ENCODE assay signal across 8 cellular contexts in the genomic region with DNA sequence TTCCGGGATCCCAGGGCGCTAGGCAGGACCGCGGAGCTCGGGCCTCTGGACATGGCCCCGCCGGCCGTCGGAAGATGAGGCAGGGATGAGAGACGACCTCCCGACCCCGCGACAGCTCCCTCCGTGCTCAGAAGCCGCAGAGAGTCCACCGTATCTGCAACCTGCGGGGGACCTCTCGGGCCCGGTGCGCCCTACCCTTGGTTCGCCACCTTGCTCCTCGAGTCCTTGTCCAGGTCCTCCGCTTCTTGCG. TPM values are rescaled to one million over a fixed set of nuclear protein-coding genes. Genes with fewer than 3 reads are reported as not detected.
A peak's percentile ranks its signal among the peaks of the same experiment; 100 is the strongest.
DNase-seq lines count a peak whose midpoint lies in the region; ATAC-seq and TF ChIP-seq lines count a peak whose summit lies in the region.

No MANE protein-coding gene starts in this region.

- H3K4me3 ChIP-seq in WI38 (ENCODE audit: low read depth, low read length) (peak overlapping the region; percentile 90), heart right ventricle (peak overlapping the region; percentile 58 to 86 (median 76)), gastrocnemius medialis (peak overlapping the region; percentile 62 to 90 (median 74))

- H3K4me1 ChIP-seq in heart right ventricle (peaks cover 9 to 69% (median 60%) of the 10 kb centered on the region in 9 donors), gastrocnemius medialis (peaks cover 53 to 59% of the 10 kb centered on the region in 2 donors)

- no peak for TF ChIP-seq CTCF in WI38 (IDR thresholded peaks at IDR 0.05; ENCODE audit: low read depth, low read length)
- no peak for TF ChIP-seq CTCF in heart right ventricle (IDR thresholded peaks at IDR 0.05)
- no peak for TF ChIP-seq CTCF in gastrocnemius medialis (IDR thresholded peaks at IDR 0.05 in 4 of 5, conservative IDR thresholded peaks at IDR 0.05 in 1 of 5)

- H3K36me3 Mint-ChIP-seq in activated T-cell treated with anti-CD3 and anti-CD28 coated beads, Interleukin-2, amount 50 U/mL, for 24 hours (ENCODE audit: low read depth), result peaks cover 56% of the 10 kb centered on the region

- in situ Hi-C loops in gastrocnemius medialis (cut with MboI; ENCODE audit: low sequenced_read_pairs in 4 of 4), result loop anchor here in 1 of 4 donors (10.0 kb wide), 1 partner anchor 115 kb away; no protein-coding TSS in a partner anchor

- H3K27ac ChIP-seq in heart right ventricle (peak overlapping the region; percentile 82 to 100 (median 96)), gastrocnemius medialis (peak overlapping the region; percentile 91 to 99 (median 93))

- WGBS in heart right ventricle, 2 donors, result 0 to 2% methylated on average over 24 of the region's 24 CpGs

- H3K36me3 ChIP-seq in heart right ventricle, result peaks cover 0 to 34% (median 20%) of the 10 kb centered on the region in 9 donors
- peaks cover 0 to 25% of the 10 kb centered on the region in 2 donors for H3K36me3 ChIP-seq in gastrocnemius medialis

- no peak for DNase-seq in activated T-cell treated with anti-CD3 and anti-CD28 coated beads, Interleukin-2, amount 50 U/mL, for 24 hours
- DNase-seq in activated T-cell treated with anti-CD3 and anti-CD28 coated beads for 4 hours, result no peak
- peak in 1 of 2 donors; percentile 58 for DNase-seq in heart right ventricle
- no peak for DNase-seq in gastrocnemius medialis
- no peak for DNase-seq in kidney glomerular epithelial cell (lab: John Stamatoyannopoulos, UW)
- no peak for DNase-seq in stimulated activated CD4-positive, alpha-beta T cell treated with anti-CD3 and anti-CD28 coated beads, Interleukin-2, amount 100 ng/mL, for 48 hours

- no peaks in the 10 kb centered on the region for H3K9me3 ChIP-seq in heart right ventricle
- H3K9me3 ChIP-seq in gastrocnemius medialis, result no peaks in the 10 kb centered on the region

- H3K27ac Mint-ChIP-seq in activated T-cell treated with anti-CD3 and anti-CD28 coated beads, Interleukin-2, amount 50 U/mL, for 24 hours, result peak overlapping the region; percentile 90

- H3K27me3 ChIP-seq in heart right ventricle (no peaks in the 10 kb centered on the region), gastrocnemius medialis (no peaks in the 10 kb centered on the region)

- peak; percentile 19 for ATAC-seq in HG03039 (IDR thresholded peaks at IDR 0.05; ENCODE audit: unreplicated experiment)
- ATAC-seq in heart right ventricle, result peak in 6 of 8 donors; percentile 2 to 41 (median 23)
- peak; percentile 5 to 8 for ATAC-seq in gastrocnemius medialis

- H3K27me3 Mint-ChIP-seq in activated T-cell treated with anti-CD3 and anti-CD28 coated beads, Interleukin-2, amount 50 U/mL, for 24 hours, result no peaks in the 10 kb centered on the region

- peak overlapping the region; percentile 88 for H3K4me3 Mint-ChIP-seq in activated T-cell treated with anti-CD3 and anti-CD28 coated beads, Interleukin-2, amount 50 U/mL, for 24 hours

- no peak for TF ChIP-seq POLR2A in gastrocnemius medialis (IDR thresholded peaks at IDR 0.05)

- peaks cover 2% of the 10 kb centered on the region for H3K9me3 Mint-ChIP-seq in activated T-cell treated with anti-CD3 and anti-CD28 coated beads, Interleukin-2, amount 50 U/mL, for 24 hours

- intact Hi-C loops in heart right ventricle (cut with DNase I), result loop anchor here in 4 of 10 donors (5.0 to 10.0 kb wide), 3 partner anchors 95 to 155 kb away; no protein-coding TSS in a partner anchor
- intact Hi-C loops in gastrocnemius medialis (cut with DNase I; ENCODE audit: low total_unique reads), result loop anchor here (2.0 to 5.0 kb wide), 3 partner anchors 92 to 1048 kb away; no protein-coding TSS in a partner anchor

- H3K4me1 Mint-ChIP-seq in activated T-cell treated with anti-CD3 and anti-CD28 coated beads, Interleukin-2, amount 50 U/mL, for 24 hours (ENCODE audit: low read depth), result peaks cover 53% of the 10 kb centered on the region

RNA-seq across cellular contexts. Expression of a gene that starts 0.3 kb away (rescaled TPM):
- total RNA-seq in heart right ventricle (10 to 100 TPM in 6 of 10 donors, 1 to 10 TPM in 4; 7.6 to 14.3 (median 10.1) TPM), gastrocnemius medialis (10 to 100 TPM in 2 of 4 donors, 1 to 10 TPM in 2; 4.1 to 12.0 (median 10.8) TPM)
- polyA plus RNA-seq in heart right ventricle, result 1 to 10 TPM; 4.0 to 6.1 TPM

RNA-seq across cellular contexts. Expression of a gene that starts 0.4 kb away (rescaled TPM):
- total RNA-seq in heart right ventricle (10 to 100 TPM; 16.6 to 38.3 (median 28.0) TPM), gastrocnemius medialis (1 to 10 TPM; 2.8 to 6.9 (median 6.4) TPM)
- polyA plus RNA-seq in heart right ventricle, result 1 to 10 TPM; 2.4 to 8.3 TPM

RNA-seq across cellular contexts. Expression of a gene that starts 6.4 kb away (rescaled TPM):
- total RNA-seq in heart right ventricle, result 1 to 10 TPM in 4 of 10 donors, under 1 TPM in 6; 0.45 to 2.5 (median 0.93) TPM
- 1 to 10 TPM in 1 of 2 donors, under 1 TPM in 1; 0.75 to 7.5 TPM for polyA plus RNA-seq in heart right ventricle
- under 1 TPM; 0.10 to 0.78 (median 0.39) TPM for total RNA-seq in gastrocnemius medialis

RNA-seq across cellular contexts. Expression of a gene that starts 18.4 kb away (rescaled TPM):
- 1 to 10 TPM in 3 of 10 donors, under 1 TPM in 7; 0.34 to 2.0 (median 0.89) TPM for total RNA-seq in heart right ventricle
- 1 to 10 TPM in 1 of 2 donors, under 1 TPM in 1; 0.45 to 2.4 TPM for polyA plus RNA-seq in heart right ventricle
- total RNA-seq in gastrocnemius medialis, result under 1 TPM in 3 of 4 donors, not detected in 1; 0.27 to 0.41 (median 0.29) TPM
